8 cellular contexts compared by ENCODE assay signal in genomic region chr19:10431943-10432735, GRCh38. TPM values are rescaled to one million over a fixed set of nuclear protein-coding genes. Genes with fewer than 3 reads are reported as not detected.
DNase-seq lines count a peak whose midpoint lies in the region; ATAC-seq and TF ChIP-seq lines count a peak whose summit lies in the region.

No MANE protein-coding gene starts in this region.

- H3K27me3 Mint-ChIP-seq in activated B cell treated with CpG ODN at 0.5 μM for 24 hours, result peaks cover 6% of the 10 kb centered on the region

- H3K27me3 ChIP-seq in thymus (ENCODE audit: control insufficient read depth, insufficient read depth), result peaks cover 43% of the 10 kb centered on the region

- H3K4me3 Mint-ChIP-seq in activated B cell treated with CpG ODN at 0.5 μM for 24 hours, result peak overlapping the region; percentile 88

- H3K27ac Mint-ChIP-seq in activated B cell treated with CpG ODN at 0.5 μM for 24 hours, result peak overlapping the region; percentile 74

- H3K4me1 ChIP-seq in thymus (ENCODE audit: control insufficient read depth, insufficient read depth, low read length), result no peaks in the 10 kb centered on the region

- POLR2A ChIA-PET in activated B cell treated with CpG ODN at 0.5 μM for 24 hours (lab: Charles Lee), result interaction anchor here (0.5 to 24.1 kb wide), 8 partner anchors 19 to 336 kb away, joined by 3 to 541 read pairs (median 4); partner anchors contain the start of genes ATG4D, CDC37, ICAM1 and PDE4A
- POLR2A ChIA-PET in RWPE1 (lab: Yijun Ruan, JAX; ENCODE audit: low non-redundant PET), result no interaction called here

- peak; percentile 51 for DNase-seq in NOMO-1 (lab: John Stamatoyannopoulos, UW; ENCODE audit: unreplicated experiment in 2 of 2)
- no peak for DNase-seq in NOMO-1 treated with DMSO at 0.1 percent for 48 hours (lab: John Stamatoyannopoulos, UW; ENCODE audit: unreplicated experiment)
- DNase-seq in activated B cell treated with CpG ODN at 0.5 μM for 24 hours, result peak; percentile 73
- DNase-seq in coronary artery (ENCODE audit: low spot score), result no peak
- peak; percentile 33 to 43 for DNase-seq in lung microvascular endothelial cell (ENCODE audit: low read depth in 2 of 2)
- no peak for DNase-seq in SW480 (ENCODE audit: low spot score)
- DNase-seq in RWPE1 (ENCODE audit: low spot score), result no peak

- peaks cover 2% of the 10 kb centered on the region for H3K36me3 Mint-ChIP-seq in activated B cell treated with CpG ODN at 0.5 μM for 24 hours (ENCODE audit: low read depth)

- H3K36me3 ChIP-seq in thymus (ENCODE audit: control insufficient read depth, insufficient read depth), result no peaks in the 10 kb centered on the region

- no peaks in the 10 kb centered on the region for H3K9me3 ChIP-seq in thymus (ENCODE audit: control insufficient read depth)

- H3K27ac ChIP-seq in coronary artery, result peak overlapping the region in 1 of 2 donors; percentile 69
- peak overlapping the region; percentile 25 for H3K27ac ChIP-seq in thymus (ENCODE audit: low read depth)
- no peak overlapping the region for H3K27ac ChIP-seq in RWPE1

- peaks cover 61% of the 10 kb centered on the region for H3K4me1 Mint-ChIP-seq in activated B cell treated with CpG ODN at 0.5 μM for 24 hours

- CTCF ChIA-PET in activated B cell treated with CpG ODN at 0.5 μM for 24 hours (lab: Charles Lee) (interaction anchor here (1.6 to 2.2 kb wide), 2 partner anchors 14 to 29 kb away, joined by 4 to 7 read pairs; partner anchors contain the start of gene CDC37), RWPE1 (lab: Yijun Ruan, JAX) (no interaction called here)

- ATAC-seq in activated B cell treated with CpG ODN at 0.5 μM for 24 hours (ENCODE audit: low read depth), result peak; percentile 51

- no peaks in the 10 kb centered on the region for H3K9me3 Mint-ChIP-seq in activated B cell treated with CpG ODN at 0.5 μM for 24 hours

- intact Hi-C loops in activated B cell treated with CpG ODN at 0.5 μM for 24 hours (cut with micrococcal nuclease), result loop anchor here (1.0 to 2.0 kb wide), 2 partner anchors 13 to 29 kb away; partner anchors contain the start of gene CDC37

- WGBS in thymus, result 4% methylated on average over 61 of the region's 64 CpGs

- H3K4me3 ChIP-seq in coronary artery (peak overlapping the region; percentile 79), thymus (ENCODE audit: low read length) (peak overlapping the region; percentile 40)

- TF ChIP-seq CTCF in activated B cell treated with CpG ODN at 0.5 μM for 24 hours (IDR thresholded peaks at IDR 0.05) (no peak), coronary artery (IDR thresholded peaks at IDR 0.05) (no peak), RWPE1 (conservative IDR thresholded peaks at IDR 0.05; ENCODE audit: low read depth) (no peak)

RNA-seq across cellular contexts. Expression of gene PDE4A, which starts 11.8 kb away (rescaled TPM):
- 6.6 and 8.6 TPM in 2 replicates for total RNA-seq in activated B cell treated with CpG ODN at 0.5 μM for 24 hours
- 1.3 and 1.8 TPM in 2 replicates for total RNA-seq in lung microvascular endothelial cell
- polyA plus RNA-seq in thymus, result 4.8 TPM

RNA-seq across cellular contexts. Expression of gene CDC37, which starts 28.8 kb away (rescaled TPM):
- total RNA-seq in activated B cell treated with CpG ODN at 0.5 μM for 24 hours (172 and 173 TPM in 2 replicates), lung microvascular endothelial cell (198 and 235 TPM in 2 replicates)
- 313 TPM for polyA plus RNA-seq in thymus

RNA-seq across cellular contexts. Expression of gene TYK2, which starts 51.8 kb away (rescaled TPM):
- total RNA-seq in activated B cell treated with CpG ODN at 0.5 μM for 24 hours, result 302 and 356 TPM in 2 replicates
- total RNA-seq in lung microvascular endothelial cell, result 41.2 and 74.0 TPM in 2 replicates
- 291 TPM for polyA plus RNA-seq in thymus

Comparison
In these comparisons a context has a peak if more than half of its experiments do, and no peak if none do; other contexts are left out.
1. DNase-seq: peak in NOMO-1 (2 of 2), activated B cell treated with CpG ODN at 0.5 μM for 24 hours (single experiment) and lung microvascular endothelial cell (2 of 2); none in NOMO-1 treated with DMSO at 0.1 percent for 48 hours (single experiment), coronary artery (single experiment), SW480 (single experiment) and RWPE1 (single experiment).